In the genomic region with DNA sequence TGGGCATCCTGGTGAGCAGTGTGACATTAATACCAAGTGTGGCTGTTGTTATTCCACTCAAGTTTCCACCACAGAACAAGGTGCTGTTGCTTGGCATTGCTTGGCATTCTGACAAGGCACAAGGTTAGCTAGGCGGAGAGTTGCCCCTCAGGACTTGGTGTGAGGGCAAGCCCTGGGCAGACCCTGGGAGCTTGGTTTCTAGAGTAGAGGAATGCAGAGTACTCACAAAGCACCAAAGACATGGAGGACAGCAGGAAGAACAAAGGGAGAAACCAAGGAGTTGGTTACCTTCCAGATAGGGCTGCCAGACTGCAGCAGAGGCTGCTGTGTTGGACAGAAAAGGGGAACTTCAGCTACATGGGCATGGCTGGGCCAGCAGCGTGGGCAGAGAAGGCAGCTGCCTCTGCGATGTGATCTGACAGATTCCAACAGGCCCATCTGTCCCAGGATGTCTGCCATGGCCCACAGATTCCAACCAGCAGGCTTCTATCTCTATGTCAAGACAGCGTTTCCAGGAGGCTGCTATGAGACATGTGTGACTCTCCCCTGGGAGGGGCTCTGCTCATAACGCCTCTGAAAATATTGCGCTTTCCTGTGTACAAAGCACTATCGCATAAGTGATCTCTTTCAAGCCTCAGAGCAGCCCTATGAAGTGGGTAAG, we compare ENCODE assay signal across 12 cellular contexts. TPM values are rescaled to one million over a fixed set of nuclear protein-coding genes. Genes with fewer than 3 reads are reported as not detected.
DNase-seq lines count a peak whose midpoint lies in the region; ATAC-seq and TF ChIP-seq lines count a peak whose summit lies in the region.
"Had no signal": no experiment of that assay in that cellular context is flagged by ENCODE, and none has a peak within 500 bp of the region (broad histone marks: within the 10 kb centered on the region; RNA-seq: fewer than 3 reads in every experiment).

No MANE protein-coding gene starts in this region.

- no peaks in the 10 kb centered on the region for H3F3A ChIP-seq in GM23338 (replicated peaks; ENCODE audit: low read depth)

- TF ChIP-seq CTCF in NB4 (IDR thresholded peaks at IDR 0.05; ENCODE audit: low read depth, low read length) (no peak), GM23338 (conservative IDR thresholded peaks at IDR 0.05; ENCODE audit: low read depth in 2 of 2) (no peak), body of pancreas (IDR thresholded peaks at IDR 0.05) (no peak)

- H3K4me2 ChIP-seq in GM23338 = no peak overlapping the region

- H3K36me3 ChIP-seq in GM23338 (ENCODE audit: insufficient read depth) = no peaks in the 10 kb centered on the region
- no peaks in the 10 kb centered on the region for H3K36me3 ChIP-seq in body of pancreas (replicated peaks in 1 of 2; ENCODE audit: insufficient read depth in 1 of 2, low read depth in 2 of 2)
- H3K36me3 ChIP-seq: upper lobe of left lung had no signal

- H3K36me3 Mint-ChIP-seq in GM23338 (ENCODE audit: low read depth) = no peaks in the 10 kb centered on the region

- H3K9me3 Mint-ChIP-seq in GM23338 = no peaks in the 10 kb centered on the region
- H3K9me3 Mint-ChIP-seq: nephron had no signal

- H3K4me1 Mint-ChIP-seq in GM23338 = peaks cover 10% of the 10 kb centered on the region

- no peak overlapping the region for H3K27ac ChIP-seq in GM23338 (ENCODE audit: low read depth)
- no peak overlapping the region for H3K27ac ChIP-seq in body of pancreas
- H3K27ac ChIP-seq: upper lobe of left lung had no signal

- H4K20me1 ChIP-seq in GM23338 (replicated peaks; ENCODE audit: insufficient read depth) = no peaks in the 10 kb centered on the region

- 79 to 87% methylated on average over 6 to 7 of the region's 7 CpGs for WGBS in body of pancreas, 2 donors

- H3K27me3 ChIP-seq in GM23338 (ENCODE audit: insufficient read depth) (peaks cover 31% of the 10 kb centered on the region), body of pancreas (no peaks in the 10 kb centered on the region)

- no peak overlapping the region for H3K4me3 Mint-ChIP-seq in GM23338

- H2AFZ ChIP-seq in GM23338 = no peak overlapping the region

- peak in 9 of 14 donors; percentile 34 to 78 (median 67) for DNase-seq in C1 segment of cervical spinal cord (lab: John Stamatoyannopoulos, UW)
- peak; percentile 42 for DNase-seq in NB4 (ENCODE audit: low read depth)
- peak; percentile 33 for DNase-seq in activated naive CD4-positive, alpha-beta T cell treated with Interleukin-2 at 50 U/mL for 16 hours
- DNase-seq in midbrain (lab: John Stamatoyannopoulos, UW) = peak; percentile 72
- no peak for DNase-seq in GM23338 (ENCODE audit: low spot score)
- DNase-seq in HuH-7.5 (ENCODE audit: low spot score) = no peak
- no peak for DNase-seq in body of pancreas
- DNase-seq: GOT3, NCI-H1105 treated with DMSO at 0.1 percent for 48 hours, upper lobe of left lung had no signal

- intact Hi-C loops in body of pancreas (cut with DNase I) = no loop called here

- no peak for ATAC-seq in GM21360 (IDR thresholded peaks at IDR 0.05; ENCODE audit: unreplicated experiment)
- ATAC-seq in GM23338 = no peak
- no peak for ATAC-seq in body of pancreas

- no peak overlapping the region for H3K27ac Mint-ChIP-seq in GM23338
- H3K27ac Mint-ChIP-seq: nephron had no signal

- H3K4me3 ChIP-seq in NB4 (ENCODE audit: low read depth, low read length) (no peak overlapping the region), GM23338 (no peak overlapping the region), body of pancreas (no peak overlapping the region)

- no peak for TF ChIP-seq POLR2A in NB4 (IDR thresholded peaks at IDR 0.05; ENCODE audit: extremely low read depth, insufficient read length)
- no peak for TF ChIP-seq POLR2A in body of pancreas (IDR thresholded peaks at IDR 0.05)

- peaks cover 28% of the 10 kb centered on the region for H3K27me3 Mint-ChIP-seq in GM23338 (ENCODE audit: insufficient read depth, low read depth, poor library complexity)

- H3K9me3 ChIP-seq in body of pancreas = no peaks in the 10 kb centered on the region
- H3K9me3 ChIP-seq: upper lobe of left lung had no signal

- peaks cover 3% of the 10 kb centered on the region; the same call in 1 of the 2 replicates for H3K4me1 ChIP-seq in GM23338 (ENCODE audit: insufficient read depth)
- H3K4me1 ChIP-seq in body of pancreas = peaks cover 15% of the 10 kb centered on the region

- no peaks in the 10 kb centered on the region for H3K79me2 ChIP-seq in GM23338 (replicated peaks; ENCODE audit: insufficient read depth)

- 0 out of 2 replicates have a peak, but pooled peaks cover 3% of the 10 kb centered on the region for H3K9me2 ChIP-seq in GM23338 (ENCODE audit: insufficient read depth)

TF ChIP-seq in GM23338, 12 proteins besides CTCF, POLR2A, EP300 and RAD21 (continues in another document):
- TF ChIP-seq JUNB (IDR thresholded peaks at IDR 0.05; ENCODE audit: unreplicated experiment) (no peak), ZNF331 (CRISPR knock-in tag; IDR thresholded peaks at IDR 0.05; ENCODE audit: low read depth) (no peak), STAT1 (IDR thresholded peaks at IDR 0.05; ENCODE audit: unreplicated experiment) (no peak), NANOG (IDR thresholded peaks at IDR 0.05; ENCODE audit: borderline replicate concordance) (no peak), EZH2phosphoT487 (IDR thresholded peaks at IDR 0.05; ENCODE audit: unreplicated experiment) (no peak), POLR2AphosphoS5 (IDR thresholded peaks at IDR 0.05; ENCODE audit: low read depth) (no peak), ZNF114 (CRISPR knock-in tag; IDR thresholded peaks at IDR 0.05) (no peak), EZH2 (IDR thresholded peaks at IDR 0.05; ENCODE audit: low read depth, unreplicated experiment) (no peak)
- TF ChIP-seq, protein P1, sequence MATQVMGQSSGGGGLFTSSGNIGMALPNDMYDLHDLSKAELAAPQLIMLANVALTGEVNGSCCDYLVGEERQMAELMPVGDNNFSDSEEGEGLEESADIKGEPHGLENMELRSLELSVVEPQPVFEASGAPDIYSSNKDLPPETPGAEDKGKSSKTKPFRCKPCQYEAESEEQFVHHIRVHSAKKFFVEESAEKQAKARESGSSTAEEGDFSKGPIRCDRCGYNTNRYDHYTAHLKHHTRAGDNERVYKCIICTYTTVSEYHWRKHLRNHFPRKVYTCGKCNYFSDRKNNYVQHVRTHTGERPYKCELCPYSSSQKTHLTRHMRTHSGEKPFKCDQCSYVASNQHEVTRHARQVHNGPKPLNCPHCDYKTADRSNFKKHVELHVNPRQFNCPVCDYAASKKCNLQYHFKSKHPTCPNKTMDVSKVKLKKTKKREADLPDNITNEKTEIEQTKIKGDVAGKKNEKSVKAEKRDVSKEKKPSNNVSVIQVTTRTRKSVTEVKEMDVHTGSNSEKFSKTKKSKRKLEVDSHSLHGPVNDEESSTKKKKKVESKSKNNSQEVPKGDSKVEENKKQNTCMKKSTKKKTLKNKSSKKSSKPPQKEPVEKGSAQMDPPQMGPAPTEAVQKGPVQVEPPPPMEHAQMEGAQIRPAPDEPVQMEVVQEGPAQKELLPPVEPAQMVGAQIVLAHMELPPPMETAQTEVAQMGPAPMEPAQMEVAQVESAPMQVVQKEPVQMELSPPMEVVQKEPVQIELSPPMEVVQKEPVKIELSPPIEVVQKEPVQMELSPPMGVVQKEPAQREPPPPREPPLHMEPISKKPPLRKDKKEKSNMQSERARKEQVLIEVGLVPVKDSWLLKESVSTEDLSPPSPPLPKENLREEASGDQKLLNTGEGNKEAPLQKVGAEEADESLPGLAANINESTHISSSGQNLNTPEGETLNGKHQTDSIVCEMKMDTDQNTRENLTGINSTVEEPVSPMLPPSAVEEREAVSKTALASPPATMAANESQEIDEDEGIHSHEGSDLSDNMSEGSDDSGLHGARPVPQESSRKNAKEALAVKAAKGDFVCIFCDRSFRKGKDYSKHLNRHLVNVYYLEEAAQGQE (IDR thresholded peaks at IDR 0.05; ENCODE audit: unreplicated experiment) = no peak
- TF ChIP-seq, protein P2, sequence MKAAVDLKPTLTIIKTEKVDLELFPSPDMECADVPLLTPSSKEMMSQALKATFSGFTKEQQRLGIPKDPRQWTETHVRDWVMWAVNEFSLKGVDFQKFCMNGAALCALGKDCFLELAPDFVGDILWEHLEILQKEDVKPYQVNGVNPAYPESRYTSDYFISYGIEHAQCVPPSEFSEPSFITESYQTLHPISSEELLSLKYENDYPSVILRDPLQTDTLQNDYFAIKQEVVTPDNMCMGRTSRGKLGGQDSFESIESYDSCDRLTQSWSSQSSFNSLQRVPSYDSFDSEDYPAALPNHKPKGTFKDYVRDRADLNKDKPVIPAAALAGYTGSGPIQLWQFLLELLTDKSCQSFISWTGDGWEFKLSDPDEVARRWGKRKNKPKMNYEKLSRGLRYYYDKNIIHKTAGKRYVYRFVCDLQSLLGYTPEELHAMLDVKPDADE (IDR thresholded peaks at IDR 0.05) = no peak

RNA-seq across cellular contexts. Expression of gene GOLGA7B, which starts 1.8 kb away (rescaled TPM):
- total RNA-seq in GM23338 (2014; rRNA removed; shearing (Covaris generic)) = 0.14 and 0.16 TPM in 2 replicates
- 0.15 TPM in 1 of 2 replicates, not detected in the other for polyA plus RNA-seq in GM23338 (2016; fragmentation: Nextera tagmentation; extraction: Ambion mirVana)
- total RNA-seq in body of pancreas = 10 to 100 TPM in 1 of 2 donors, 1 to 10 TPM in 1; 9.1 to 12.5 TPM

Comparison
In these comparisons a context has a peak if more than half of its experiments do, and no peak if none do; other contexts are left out.
1. DNase-seq: peak in C1 segment of cervical spinal cord (9 of 14), NB4 (single experiment), activated naive CD4-positive, alpha-beta T cell treated with Interleukin-2 at 50 U/mL for 16 hours (single experiment) and midbrain (single experiment); none in GM23338 (single experiment), HuH-7.5 (single experiment) and body of pancreas (0 of 4).